In the genomic region with DNA sequence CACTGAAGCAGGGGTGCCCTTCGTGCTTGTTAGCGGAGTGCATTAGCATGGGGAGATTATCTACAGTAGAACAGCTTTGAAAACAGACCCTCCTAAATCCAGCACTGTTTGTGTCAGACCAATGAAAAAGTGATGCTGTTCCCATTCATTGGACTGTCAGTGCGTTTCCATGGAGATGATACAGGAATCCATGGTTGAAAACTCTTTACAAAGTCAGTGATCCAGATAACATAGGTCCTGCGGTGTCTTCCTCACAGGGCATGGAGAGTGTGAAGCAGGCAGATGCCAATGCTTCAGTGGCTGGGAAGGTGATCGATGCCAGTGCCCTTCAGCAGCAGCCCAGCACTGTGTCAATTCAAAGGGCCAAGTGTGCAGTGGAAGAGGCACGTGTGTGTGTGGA, we compare ENCODE assay signal across 24 cellular contexts.
"Had no signal": no experiment of that assay in that cellular context is flagged by ENCODE, and none has a peak within 500 bp of the region (broad histone marks: within the 10 kb centered on the region; RNA-seq: fewer than 3 reads in every experiment).

No MANE protein-coding gene starts in this region.

- H3K9me3 Mint-ChIP-seq: activated CD4-positive, alpha-beta T cell treated with anti-CD3 and anti-CD28 coated beads, Interleukin-2, amount 10 ng/mL, durations not matched to agents 7 days and 5 days; activated CD8-positive, alpha-beta T cell treated with anti-CD3 and anti-CD28 coated beads for 36 hours; activated T-cell treated with anti-CD3 and anti-CD28 coated beads, Interleukin-2, amount 50 U/mL, for 4 hours; activated T-helper 17 cell treated with anti-CD3 and anti-CD28 coated beads, Interleukin-2, amount 50 U/mL, for 72 hours; mesothelial cell of epicardium; naive B cell; WTC11 had no signal

- H3K4me3 Mint-ChIP-seq: activated CD4-positive, alpha-beta T cell treated with anti-CD3 and anti-CD28 coated beads, Interleukin-2, amount 10 ng/mL, durations not matched to agents 7 days and 5 days; activated CD8-positive, alpha-beta T cell treated with anti-CD3 and anti-CD28 coated beads for 36 hours; activated T-cell treated with anti-CD3 and anti-CD28 coated beads, Interleukin-2, amount 50 U/mL, for 4 hours; activated T-helper 17 cell treated with anti-CD3 and anti-CD28 coated beads, Interleukin-2, amount 50 U/mL, for 72 hours; mesothelial cell of epicardium; WTC11 had no signal

- ATAC-seq: activated CD8-positive, alpha-beta T cell treated with anti-CD3 and anti-CD28 coated beads for 36 hours; activated T-cell treated with anti-CD3 and anti-CD28 coated beads, Interleukin-2, amount 50 U/mL, for 4 hours; activated T-helper 17 cell treated with anti-CD3 and anti-CD28 coated beads, Interleukin-2, amount 50 U/mL, for 72 hours; gastroesophageal sphincter; right lobe of liver; WTC11 had no signal

- H3K4me1 Mint-ChIP-seq: activated CD4-positive, alpha-beta T cell treated with anti-CD3 and anti-CD28 coated beads, Interleukin-2, amount 10 ng/mL, durations not matched to agents 7 days and 5 days; activated T-helper 17 cell treated with anti-CD3 and anti-CD28 coated beads, Interleukin-2, amount 50 U/mL, for 72 hours; naive B cell had no signal

- H3K27ac ChIP-seq: gastroesophageal sphincter, right lobe of liver had no signal

- H3K4me1 ChIP-seq: right lobe of liver had no signal

- DNase-seq: activated CD4-positive, alpha-beta T cell treated with anti-CD3 and anti-CD28 coated beads for 1 hour; activated CD4-positive, alpha-beta T cell treated with anti-CD3 and anti-CD28 coated beads, Interleukin-2, amount 10 ng/mL, durations not matched to agents 7 days and 5 days; activated CD8-positive, alpha-beta T cell treated with anti-CD3 and anti-CD28 coated beads for 36 hours; activated gamma-delta T cell treated with Interleukin-2 at 50 U/mL for 16 hours; activated naive CD4-positive, alpha-beta T cell treated with anti-CD3 and anti-CD28 coated beads, Interleukin-2, amount 50 U/mL, for 16 hours; activated T-cell treated with anti-CD3 and anti-CD28 coated beads, Interleukin-2, amount 50 U/mL, for 4 hours; amniotic stem cell; dermis blood vessel endothelial cell; effector memory CD4-positive, alpha-beta T cell; head of caudate nucleus; hippocampal formation; kidney; naive B cell; posterior cingulate gyrus; right lobe of liver; stimulated activated CD4-positive, alpha-beta T cell treated with anti-CD3 and anti-CD28 coated beads, Interleukin-2, amount 100 ng/mL, for 48 hours; stimulated activated naive CD4-positive, alpha-beta T cell treated with Interleukin-2 at 50 U/mL for 16 hours; T-helper 2 cell had no signal

- H3K4me3 ChIP-seq: gastroesophageal sphincter, right lobe of liver, tibial nerve had no signal

- FAIRE-seq: colon, kidney had no signal

- H3K9me3 ChIP-seq: gastroesophageal sphincter, right lobe of liver, tibial nerve had no signal

- H3K27me3 Mint-ChIP-seq: activated CD4-positive, alpha-beta T cell treated with anti-CD3 and anti-CD28 coated beads, Interleukin-2, amount 10 ng/mL, durations not matched to agents 7 days and 5 days; activated CD8-positive, alpha-beta T cell treated with anti-CD3 and anti-CD28 coated beads for 36 hours; activated T-helper 17 cell treated with anti-CD3 and anti-CD28 coated beads, Interleukin-2, amount 50 U/mL, for 72 hours; naive B cell had no signal

- H3K27me3 ChIP-seq: gastroesophageal sphincter, right lobe of liver, tibial nerve had no signal

- H3K36me3 Mint-ChIP-seq: naive B cell, WTC11 had no signal

- H3K36me3 ChIP-seq: gastroesophageal sphincter, right lobe of liver had no signal

- H3K27ac Mint-ChIP-seq: activated CD4-positive, alpha-beta T cell treated with anti-CD3 and anti-CD28 coated beads, Interleukin-2, amount 10 ng/mL, durations not matched to agents 7 days and 5 days; activated CD8-positive, alpha-beta T cell treated with anti-CD3 and anti-CD28 coated beads for 36 hours; activated T-helper 17 cell treated with anti-CD3 and anti-CD28 coated beads, Interleukin-2, amount 50 U/mL, for 72 hours; mesothelial cell of epicardium; naive B cell; WTC11 had no signal
